In the genomic region with DNA sequence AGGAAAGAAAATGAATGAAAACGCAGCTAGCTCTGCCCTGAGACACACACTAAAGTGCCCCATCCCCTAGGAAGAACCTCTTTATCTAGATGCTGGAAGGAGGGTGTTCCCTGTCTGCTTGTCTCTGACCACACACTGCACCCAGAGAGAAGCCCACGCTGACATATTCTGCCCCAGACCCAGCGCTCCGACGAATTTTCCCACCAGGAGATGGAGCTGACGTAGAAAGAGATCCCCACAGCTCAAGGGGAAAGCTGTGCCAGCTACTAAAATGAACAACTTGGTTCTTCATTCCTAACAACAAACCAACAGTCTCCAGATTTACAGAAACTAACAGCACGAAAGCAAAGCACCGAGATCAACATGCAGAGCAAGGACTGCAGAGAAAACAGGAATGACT, we compare ENCODE assay signal across 24 cellular contexts.
"Had no signal": no experiment of that assay in that cellular context is flagged by ENCODE, and none has a peak within 500 bp of the region (broad histone marks: within the 10 kb centered on the region; RNA-seq: fewer than 3 reads in every experiment).

No MANE protein-coding gene starts in this region.

- H3K27ac ChIP-seq: brain microvascular endothelial cell, colonic mucosa, gastroesophageal sphincter, neutrophil, upper lobe of right lung had no signal

- H3K9me3 Mint-ChIP-seq: activated T-helper 17 cell treated with anti-CD3 and anti-CD28 coated beads, Interleukin-2, amount 50 U/mL, for 72 hours; immature natural killer cell; memory B cell; natural killer cell had no signal

- H3K4me3 Mint-ChIP-seq: activated CD4-positive, alpha-beta T cell treated with anti-CD3 and anti-CD28 coated beads for 36 hours; activated T-helper 17 cell treated with anti-CD3 and anti-CD28 coated beads, Interleukin-2, amount 50 U/mL, for 72 hours; immature natural killer cell; memory B cell; natural killer cell had no signal

- H3K27me3 ChIP-seq: brain microvascular endothelial cell, colonic mucosa, gastroesophageal sphincter, neutrophil, upper lobe of right lung had no signal

- DNase-seq: activated CD4-positive, alpha-beta T cell treated with anti-CD3 and anti-CD28 coated beads for 36 hours; activated CD4-positive, alpha-beta T cell treated with anti-CD3 and anti-CD28 coated beads, Interleukin-2, amount 50 U/mL, for 48 hours; activated naive CD4-positive, alpha-beta T cell; activated T-cell treated with anti-CD3 and anti-CD28 coated beads, Interleukin-2, amount 50 U/mL, for 1 hour; aorta; brain microvascular endothelial cell; central memory CD4-positive, alpha-beta T cell; colonic mucosa; erythroblast; immature natural killer cell; left ventricle myocardium superior; natural killer cell; posterior cingulate gyrus; retina; stimulated activated CD4-positive, alpha-beta T cell treated with anti-CD3 and anti-CD28 coated beads, Interleukin-12 subunit alpha, Interleukin-12 subunit beta, amount 100 ng/mL, for 4 hours; stimulated activated CD4-positive, alpha-beta T cell treated with anti-CD3 and anti-CD28 coated beads, Interleukin-1b, Interleukin-23, amount 100 ng/mL, for 48 hours; stimulated activated CD8-positive, alpha-beta memory T cell treated with anti-CD3 and anti-CD28 coated beads, Interleukin-4, amount 100 ng/mL, for 48 hours; stimulated activated naive CD4-positive, alpha-beta T cell; T-helper 17 cell; upper lobe of right lung had no signal

- H3K9me3 ChIP-seq: colonic mucosa, gastroesophageal sphincter, neutrophil, upper lobe of right lung had no signal

- H3K27ac Mint-ChIP-seq: activated CD4-positive, alpha-beta T cell treated with anti-CD3 and anti-CD28 coated beads for 36 hours; activated T-helper 17 cell treated with anti-CD3 and anti-CD28 coated beads, Interleukin-2, amount 50 U/mL, for 72 hours; immature natural killer cell; memory B cell; natural killer cell; T-helper 17 cell had no signal

- H3K4me3 ChIP-seq: colonic mucosa, gastroesophageal sphincter, upper lobe of right lung had no signal

- H3K36me3 Mint-ChIP-seq: memory B cell, natural killer cell had no signal

- H3K36me3 ChIP-seq: brain microvascular endothelial cell, colonic mucosa, neutrophil, upper lobe of right lung had no signal

- ATAC-seq: activated CD4-positive, alpha-beta T cell treated with anti-CD3 and anti-CD28 coated beads for 36 hours; activated T-helper 17 cell treated with anti-CD3 and anti-CD28 coated beads, Interleukin-2, amount 50 U/mL, for 72 hours; gastroesophageal sphincter; left ventricle myocardium superior; natural killer cell; T-helper 17 cell had no signal

- H3K4me1 ChIP-seq: colonic mucosa, gastroesophageal sphincter, upper lobe of right lung had no signal

- H3K4me1 Mint-ChIP-seq: immature natural killer cell, memory B cell, natural killer cell had no signal
